ENCODE assay signal across 15 cellular contexts in the genomic region with DNA sequence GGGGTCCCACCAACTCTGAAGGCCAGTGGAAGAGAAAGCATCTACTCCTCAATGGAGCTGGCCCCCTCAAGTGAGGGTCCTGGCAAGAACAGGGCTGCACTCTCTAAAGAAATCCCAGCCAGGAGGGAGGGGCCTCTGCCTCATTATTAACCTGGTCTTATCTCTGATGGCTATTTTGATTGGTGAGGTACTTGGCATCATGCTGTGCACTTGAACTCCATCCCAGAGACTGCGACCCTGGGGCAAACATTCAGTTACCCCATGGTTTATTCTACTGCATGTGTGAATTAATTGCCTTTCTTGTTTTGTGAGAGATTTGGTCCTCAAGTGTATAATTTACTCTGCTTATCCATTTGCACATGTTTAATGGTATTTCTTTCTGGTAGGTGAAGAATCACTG.
"Had no signal": no experiment of that assay in that cellular context is flagged by ENCODE, and none has a peak within 500 bp of the region (broad histone marks: within the 10 kb centered on the region; RNA-seq: fewer than 3 reads in every experiment).

No MANE protein-coding gene starts in this region.

- H3K9me2 ChIP-seq: SK-N-SH had no signal

- H3K9me3 ChIP-seq: Peyer's patch, SJCRH30, SK-N-SH had no signal

- H3K27me3 ChIP-seq: cardiac muscle cell, Peyer's patch had no signal

- H3K4me2 ChIP-seq: SK-N-SH had no signal

- H3K4me1 ChIP-seq: Peyer's patch, SJCRH30 had no signal

- H3K27ac ChIP-seq: brain microvascular endothelial cell, cardiac muscle cell, Peyer's patch, RWPE1, SJCRH30, VCaP had no signal

- H3K4me3 ChIP-seq: cardiac muscle cell, Peyer's patch, SJCRH30 had no signal

- ATAC-seq: activated T-helper 17 cell treated with anti-CD3 and anti-CD28 coated beads, Interleukin-2, amount 50 U/mL, for 72 hours had no signal

- H3K4me3 Mint-ChIP-seq: activated CD4-positive, alpha-beta memory T cell treated with anti-CD3 and anti-CD28 coated beads for 36 hours; activated CD4-positive, alpha-beta T cell treated with anti-CD3 and anti-CD28 coated beads, Interleukin-2, amount 10 ng/mL, durations not matched to agents 7 days and 5 days; activated naive CD4-positive, alpha-beta T cell treated with anti-CD3 and anti-CD28 coated beads for 36 hours; activated naive CD8-positive, alpha-beta T cell; activated T-helper 17 cell treated with anti-CD3 and anti-CD28 coated beads, Interleukin-2, amount 50 U/mL, for 72 hours had no signal

- H3K9me3 Mint-ChIP-seq: activated CD4-positive, alpha-beta memory T cell treated with anti-CD3 and anti-CD28 coated beads for 36 hours; activated CD4-positive, alpha-beta T cell treated with anti-CD3 and anti-CD28 coated beads, Interleukin-2, amount 10 ng/mL, durations not matched to agents 7 days and 5 days; activated naive CD4-positive, alpha-beta T cell treated with anti-CD3 and anti-CD28 coated beads for 36 hours; activated T-helper 17 cell treated with anti-CD3 and anti-CD28 coated beads, Interleukin-2, amount 50 U/mL, for 72 hours had no signal

- H3K36me3 ChIP-seq: brain microvascular endothelial cell, cardiac muscle cell, Peyer's patch, SJCRH30 had no signal

- H3K9ac ChIP-seq: SK-N-SH had no signal

- H3K36me3 Mint-ChIP-seq: activated CD4-positive, alpha-beta memory T cell treated with anti-CD3 and anti-CD28 coated beads for 36 hours; activated naive CD8-positive, alpha-beta T cell had no signal

- H3K4me1 Mint-ChIP-seq: activated CD4-positive, alpha-beta T cell treated with anti-CD3 and anti-CD28 coated beads, Interleukin-2, amount 10 ng/mL, durations not matched to agents 7 days and 5 days; activated T-helper 17 cell treated with anti-CD3 and anti-CD28 coated beads, Interleukin-2, amount 50 U/mL, for 72 hours had no signal

- H3K27ac Mint-ChIP-seq: activated CD4-positive, alpha-beta memory T cell treated with anti-CD3 and anti-CD28 coated beads for 36 hours; activated CD4-positive, alpha-beta T cell treated with anti-CD3 and anti-CD28 coated beads, Interleukin-2, amount 10 ng/mL, durations not matched to agents 7 days and 5 days; activated naive CD4-positive, alpha-beta T cell treated with anti-CD3 and anti-CD28 coated beads for 36 hours; activated naive CD8-positive, alpha-beta T cell; activated T-helper 17 cell treated with anti-CD3 and anti-CD28 coated beads, Interleukin-2, amount 50 U/mL, for 72 hours had no signal

- DNase-seq: activated gamma-delta T cell, NCI-H1436 treated with DMSO at 0.1 percent for 48 hours, NCI-H2081 treated with DMSO at 0.1 percent for 48 hours had no signal
